In the genomic region with DNA sequence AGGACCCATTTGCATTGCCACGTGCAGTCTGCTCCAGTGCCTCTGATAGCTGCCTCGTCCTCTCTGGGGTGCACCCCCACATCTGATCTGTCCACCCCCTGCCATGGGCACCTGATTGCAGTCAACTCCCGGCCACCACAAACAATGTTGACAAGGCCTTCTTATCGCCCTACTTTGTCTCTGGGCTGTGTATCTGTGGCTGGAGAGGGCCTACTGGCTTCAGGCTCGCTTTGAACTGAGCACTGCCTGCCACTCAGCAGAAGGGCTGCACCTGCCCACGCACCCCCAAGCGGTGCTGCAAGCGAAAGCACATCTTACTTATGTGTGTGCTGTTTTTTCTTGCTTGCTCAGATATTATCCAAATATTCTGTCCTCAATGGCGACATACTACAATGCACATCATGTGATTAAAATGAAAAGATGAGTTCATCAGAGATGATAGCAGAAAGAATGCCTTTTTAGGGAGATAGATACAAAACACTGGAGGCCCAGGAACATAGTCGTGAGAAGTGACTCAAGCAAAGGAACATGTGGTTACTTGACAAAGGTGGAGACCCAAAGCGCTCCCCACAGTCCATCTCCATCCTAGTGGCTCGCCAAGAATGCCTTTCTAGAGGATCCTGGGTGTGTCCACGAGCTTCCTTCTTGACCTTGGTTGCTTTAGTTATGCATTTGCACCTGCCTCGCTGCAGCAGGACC, we compare ENCODE assay signal across 24 cellular contexts. TPM values are rescaled to one million over a fixed set of nuclear protein-coding genes. Genes with fewer than 3 reads are reported as not detected.
DNase-seq lines count a peak whose midpoint lies in the region; ATAC-seq and TF ChIP-seq lines count a peak whose summit lies in the region.
"Had no signal": no experiment of that assay in that cellular context is flagged by ENCODE, and none has a peak within 500 bp of the region (broad histone marks: within the 10 kb centered on the region; RNA-seq: fewer than 3 reads in every experiment).

No MANE protein-coding gene starts in this region.

- H3K9me3 ChIP-seq in T-helper 17 cell (ENCODE audit: control insufficient read depth, low read length, poor library complexity, severe bottlenecking) (no peaks in the 10 kb centered on the region), upper lobe of right lung (no peaks in the 10 kb centered on the region)
- H3K9me3 ChIP-seq: ascending aorta, left ventricle myocardium inferior, sigmoid colon, testis had no signal

- no peak overlapping the region for H3K4me3 Mint-ChIP-seq in activated naive CD8-positive, alpha-beta T cell treated with anti-CD3 and anti-CD28 coated beads for 36 hours
- H3K4me3 Mint-ChIP-seq in activated naive CD8-positive, alpha-beta T cell treated with anti-CD3 and anti-CD28 coated beads, Interleukin-2, amount 50 U/mL, for 24 hours, result no peak overlapping the region
- H3K4me3 Mint-ChIP-seq in T-helper 17 cell, result no peak overlapping the region
- H3K4me3 Mint-ChIP-seq: central memory CD8-positive, alpha-beta T cell; natural killer cell treated with Interleukin-12 subunit alpha and Interleukin-12 subunit beta and Interleukin-15 and Interleukin-18, amount 100 ng/mL, for 72 hours; stimulated activated effector memory CD8-positive, alpha-beta T cell treated with anti-CD3 and anti-CD28 coated beads, Interleukin-12 subunit alpha, Interleukin-12 subunit beta, amount 100 ng/mL, for 72 hours had no signal

- no peaks in the 10 kb centered on the region for H3K36me3 Mint-ChIP-seq in activated naive CD8-positive, alpha-beta T cell treated with anti-CD3 and anti-CD28 coated beads for 36 hours
- H3K36me3 Mint-ChIP-seq in activated naive CD8-positive, alpha-beta T cell treated with anti-CD3 and anti-CD28 coated beads, Interleukin-2, amount 50 U/mL, for 24 hours (ENCODE audit: low read depth), result no peaks in the 10 kb centered on the region
- peaks cover 3% of the 10 kb centered on the region for H3K36me3 Mint-ChIP-seq in T-helper 17 cell (ENCODE audit: low read depth)
- H3K36me3 Mint-ChIP-seq: natural killer cell treated with Interleukin-12 subunit alpha and Interleukin-12 subunit beta and Interleukin-15 and Interleukin-18, amount 100 ng/mL, for 72 hours; stimulated activated effector memory CD8-positive, alpha-beta T cell treated with anti-CD3 and anti-CD28 coated beads, Interleukin-12 subunit alpha, Interleukin-12 subunit beta, amount 100 ng/mL, for 72 hours had no signal

- H3K27me3 Mint-ChIP-seq in activated naive CD8-positive, alpha-beta T cell treated with anti-CD3 and anti-CD28 coated beads for 36 hours, result no peaks in the 10 kb centered on the region
- H3K27me3 Mint-ChIP-seq in activated naive CD8-positive, alpha-beta T cell treated with anti-CD3 and anti-CD28 coated beads, Interleukin-2, amount 50 U/mL, for 24 hours, result no peaks in the 10 kb centered on the region
- H3K27me3 Mint-ChIP-seq in T-helper 17 cell, result peaks cover 8% of the 10 kb centered on the region
- H3K27me3 Mint-ChIP-seq: central memory CD8-positive, alpha-beta T cell had no signal

- peak; percentile 38 for DNase-seq in activated naive CD8-positive, alpha-beta T cell treated with anti-CD3 and anti-CD28 coated beads for 36 hours
- no peak for DNase-seq in activated naive CD8-positive, alpha-beta T cell treated with anti-CD3 and anti-CD28 coated beads, Interleukin-2, amount 50 U/mL, for 24 hours
- no peak for DNase-seq in T-helper 17 cell
- peak; percentile 7 for DNase-seq in central memory CD4-positive, alpha-beta T cell
- DNase-seq in upper lobe of right lung, result peak; percentile 19
- DNase-seq: activated gamma-delta T cell treated with Interleukin-2 at 50 U/mL for 16 hours, GDM1, left ventricle myocardium inferior, midbrain, NCI-H1092 treated with DMSO at 0.1 percent for 48 hours, NCI-H2029, NCI-H446, PC-9, SIG-M5, sigmoid colon, testis had no signal

- H3K4me1 ChIP-seq in upper lobe of right lung, result no peaks in the 10 kb centered on the region
- H3K4me1 ChIP-seq: ascending aorta, foreskin keratinocyte, left ventricle myocardium inferior, sigmoid colon, testis had no signal

- no peak overlapping the region for H3K27ac ChIP-seq in upper lobe of right lung
- H3K27ac ChIP-seq: ascending aorta, foreskin keratinocyte, left ventricle myocardium inferior, PC-9, sigmoid colon, testis had no signal

- TF ChIP-seq CTCF in upper lobe of right lung (IDR thresholded peaks at IDR 0.05), result no peak

- peaks cover 11% of the 10 kb centered on the region for H3K4me1 Mint-ChIP-seq in activated naive CD8-positive, alpha-beta T cell treated with anti-CD3 and anti-CD28 coated beads for 36 hours
- H3K4me1 Mint-ChIP-seq in activated naive CD8-positive, alpha-beta T cell treated with anti-CD3 and anti-CD28 coated beads, Interleukin-2, amount 50 U/mL, for 24 hours, result peaks cover 10% of the 10 kb centered on the region
- peaks cover 19% of the 10 kb centered on the region for H3K4me1 Mint-ChIP-seq in T-helper 17 cell
- H3K4me1 Mint-ChIP-seq: central memory CD8-positive, alpha-beta T cell had no signal

- intact Hi-C loops in upper lobe of right lung (cut with DNase I), result no loop called here

- H3K9me3 Mint-ChIP-seq in activated naive CD8-positive, alpha-beta T cell treated with anti-CD3 and anti-CD28 coated beads for 36 hours, result no peaks in the 10 kb centered on the region
- no peaks in the 10 kb centered on the region for H3K9me3 Mint-ChIP-seq in activated naive CD8-positive, alpha-beta T cell treated with anti-CD3 and anti-CD28 coated beads, Interleukin-2, amount 50 U/mL, for 24 hours
- H3K9me3 Mint-ChIP-seq: central memory CD8-positive, alpha-beta T cell; natural killer cell treated with Interleukin-12 subunit alpha and Interleukin-12 subunit beta and Interleukin-15 and Interleukin-18, amount 100 ng/mL, for 72 hours; stimulated activated effector memory CD8-positive, alpha-beta T cell treated with anti-CD3 and anti-CD28 coated beads, Interleukin-12 subunit alpha, Interleukin-12 subunit beta, amount 100 ng/mL, for 72 hours had no signal

- no peaks in the 10 kb centered on the region for H3K36me3 ChIP-seq in upper lobe of right lung
- H3K36me3 ChIP-seq: ascending aorta, left ventricle myocardium inferior, sigmoid colon had no signal

- no peak overlapping the region for H3K4me3 ChIP-seq in upper lobe of right lung
- H3K4me3 ChIP-seq: ascending aorta, left ventricle myocardium inferior, PC-9, sigmoid colon, testis had no signal

- H3K27me3 ChIP-seq in upper lobe of right lung, result no peaks in the 10 kb centered on the region
- H3K27me3 ChIP-seq: ascending aorta, sigmoid colon, testis had no signal

- peak overlapping the region; percentile 36 for H3K27ac Mint-ChIP-seq in activated naive CD8-positive, alpha-beta T cell treated with anti-CD3 and anti-CD28 coated beads for 36 hours
- no peak overlapping the region for H3K27ac Mint-ChIP-seq in activated naive CD8-positive, alpha-beta T cell treated with anti-CD3 and anti-CD28 coated beads, Interleukin-2, amount 50 U/mL, for 24 hours
- no peak overlapping the region for H3K27ac Mint-ChIP-seq in T-helper 17 cell
- H3K27ac Mint-ChIP-seq: natural killer cell treated with Interleukin-12 subunit alpha and Interleukin-12 subunit beta and Interleukin-15 and Interleukin-18, amount 100 ng/mL, for 72 hours; stimulated activated effector memory CD8-positive, alpha-beta T cell treated with anti-CD3 and anti-CD28 coated beads, Interleukin-12 subunit alpha, Interleukin-12 subunit beta, amount 100 ng/mL, for 72 hours had no signal

- ATAC-seq in activated naive CD8-positive, alpha-beta T cell treated with anti-CD3 and anti-CD28 coated beads, Interleukin-2, amount 50 U/mL, for 24 hours, result no peak
- ATAC-seq in T-helper 17 cell (peak; percentile 68), upper lobe of right lung (no peak), HG03378 (IDR thresholded peaks at IDR 0.05; ENCODE audit: unreplicated experiment) (no peak), GM19452 (IDR thresholded peaks at IDR 0.05; ENCODE audit: unreplicated experiment) (no peak)
- ATAC-seq: foreskin keratinocyte; natural killer cell treated with Interleukin-12 subunit alpha and Interleukin-12 subunit beta and Interleukin-15 and Interleukin-18, amount 100 ng/mL, for 72 hours; stimulated activated effector memory CD8-positive, alpha-beta T cell treated with anti-CD3 and anti-CD28 coated beads, Interleukin-12 subunit alpha, Interleukin-12 subunit beta, amount 100 ng/mL, for 72 hours had no signal

RNA-seq across cellular contexts. Expression of a gene that starts 28.8 kb away (rescaled TPM):
- total RNA-seq in activated naive CD8-positive, alpha-beta T cell treated with anti-CD3 and anti-CD28 coated beads for 36 hours, result 1 to 10 TPM; 8.8 to 9.4 TPM
- total RNA-seq in T-helper 17 cell (10 to 100 TPM; 17.2 to 21.7 TPM), upper lobe of right lung (5.4 TPM)
- total RNA-seq: H4 had no signal

Comparison
In these comparisons a context has a peak if more than half of its experiments do, and no peak if none do; other contexts are left out.
1. DNase-seq: peak in activated naive CD8-positive, alpha-beta T cell treated with anti-CD3 and anti-CD28 coated beads for 36 hours (single experiment), central memory CD4-positive, alpha-beta T cell (single experiment) and upper lobe of right lung (single experiment); none in activated naive CD8-positive, alpha-beta T cell treated with anti-CD3 and anti-CD28 coated beads, Interleukin-2, amount 50 U/mL, for 24 hours (single experiment) and T-helper 17 cell (0 of 3).